8 cellular contexts compared by ENCODE assay signal in genomic region chr2:238061310-238062202, GRCh38. TPM values are rescaled to one million over a fixed set of nuclear protein-coding genes. Genes with fewer than 3 reads are reported as not detected.
DNase-seq lines count a peak whose midpoint lies in the region; ATAC-seq and TF ChIP-seq lines count a peak whose summit lies in the region.

No MANE protein-coding gene starts in this region.

- DNase-seq in A673 (ENCODE audit: low spot score) (peak; percentile 55), GM12864 (ENCODE audit: low read depth) (no peak), NCI-H526 (lab: John Stamatoyannopoulos, UW) (peak; percentile 57 to 80), foreskin keratinocyte (peak; percentile 19 to 26), ovary (peak in 4 of 5 donors; percentile 29 to 43 (median 38)), posterior vena cava (ENCODE audit: low spot score) (no peak)
- DNase-seq in activated T-cell treated with anti-CD3 and anti-CD28 coated beads, Interleukin-2, amount 50 U/mL, for 24 hours = no peak

- H3K27ac Mint-ChIP-seq in activated T-cell treated with anti-CD3 and anti-CD28 coated beads, Interleukin-2, amount 50 U/mL, for 24 hours = peak overlapping the region; percentile 92

- H3K4me3 Mint-ChIP-seq in activated T-cell treated with anti-CD3 and anti-CD28 coated beads, Interleukin-2, amount 50 U/mL, for 24 hours = peak overlapping the region; percentile 92

- intact Hi-C loops in A673 (cut with micrococcal nuclease; ENCODE audit: unreplicated experiment) (loop anchor here (10.0 kb wide), 1 partner anchor 207 kb away; the partner anchor contains the start of gene RAMP1), ovary (cut with DNase I) (loop anchor here in 1 of 4 donors (5.0 kb wide), 1 partner anchor 94 kb away; the partner anchor contains the start of gene UBE2F), posterior vena cava (cut with DNase I) (no loop called here)

- TF ChIP-seq CTCF in A673 (conservative IDR thresholded peaks at IDR 0.05; ENCODE audit: low read depth, low read length) (no peak), GM12864 (IDR thresholded peaks at IDR 0.05; ENCODE audit: low read depth, low read length, missing control alignments) (no peak), foreskin keratinocyte (conservative IDR thresholded peaks at IDR 0.05) (no peak), ovary (IDR thresholded peaks at IDR 0.05) (no peak)

- peak overlapping the region; percentile 73 for H3K27ac ChIP-seq in A673 (ENCODE audit: low read depth, low read length, poor library complexity, severe bottlenecking)
- peak overlapping the region; percentile 17 for H3K27ac ChIP-seq in foreskin keratinocyte
- peak overlapping the region in 1 of 2 donors; percentile 71 for H3K27ac ChIP-seq in ovary

- H3K36me3 ChIP-seq in A673 (ENCODE audit: insufficient read depth, low read length, poor library complexity, severe bottlenecking) = peaks cover 19% of the 10 kb centered on the region
- no peaks in the 10 kb centered on the region for H3K36me3 ChIP-seq in ovary

- H3K9me3 Mint-ChIP-seq in activated T-cell treated with anti-CD3 and anti-CD28 coated beads, Interleukin-2, amount 50 U/mL, for 24 hours = peaks cover 7% of the 10 kb centered on the region

- BruUV-seq in A673 (replicated peaks; lab: Mats Ljungman, UMichigan) = TSS peak; percentile 58

- ATAC-seq in HG02938 (IDR thresholded peaks at IDR 0.05; ENCODE audit: unreplicated experiment) (peak; percentile 32), foreskin keratinocyte (peak; percentile 11)

- H3K4me1 Mint-ChIP-seq in activated T-cell treated with anti-CD3 and anti-CD28 coated beads, Interleukin-2, amount 50 U/mL, for 24 hours (ENCODE audit: low read depth) = peaks cover 63% of the 10 kb centered on the region

- WGBS in ovary, 3 donors = 1 to 2% (median 1%) methylated on average over 30 of the region's 30 CpGs

- H3K4me1 ChIP-seq in A673 (ENCODE audit: insufficient read depth, low read length, poor library complexity, severe bottlenecking) = peaks cover 11% of the 10 kb centered on the region
- peaks cover 8% of the 10 kb centered on the region for H3K4me1 ChIP-seq in foreskin keratinocyte
- H3K4me1 ChIP-seq in ovary (ENCODE audit: insufficient read depth) = no peaks in the 10 kb centered on the region

- POLR2A ChIA-PET in A673 (lab: Charles Lee; ENCODE audit: low non-redundant PET) = no interaction called here

- CTCF ChIA-PET in A673 (lab: Charles Lee) = no interaction called here

- peaks cover 15% of the 10 kb centered on the region for H3K27me3 Mint-ChIP-seq in activated T-cell treated with anti-CD3 and anti-CD28 coated beads, Interleukin-2, amount 50 U/mL, for 24 hours

- no peaks in the 10 kb centered on the region for H3K27me3 ChIP-seq in A673 (replicated peaks; ENCODE audit: insufficient read depth, low read depth, low read length, poor library complexity)
- H3K27me3 ChIP-seq in foreskin keratinocyte = no peaks in the 10 kb centered on the region
- H3K27me3 ChIP-seq in ovary = no peaks in the 10 kb centered on the region

- H3K4me3 ChIP-seq in A673 (ENCODE audit: low read depth, low read length, poor library complexity, severe bottlenecking) (peak overlapping the region; percentile 85), GM12864 (ENCODE audit: low read depth, low read length) (peak overlapping the region; percentile 98), ovary (peak overlapping the region; percentile 88)

- TF ChIP-seq POLR2A in ovary (IDR thresholded peaks at IDR 0.05) = no peak

- peaks cover 56% of the 10 kb centered on the region for H3K36me3 Mint-ChIP-seq in activated T-cell treated with anti-CD3 and anti-CD28 coated beads, Interleukin-2, amount 50 U/mL, for 24 hours (ENCODE audit: low read depth)

- H3K9me3 ChIP-seq in A673 (ENCODE audit: low read depth, low read length, poor library complexity, severe bottlenecking) (no peaks in the 10 kb centered on the region), ovary (no peaks in the 10 kb centered on the region)

- no peak for TF ChIP-seq EP300 in ovary (IDR thresholded peaks at IDR 0.05)

RNA-seq across cellular contexts. Expression of gene SCLY, which starts 0.8 kb away (rescaled TPM):
- 69.9 and 72.4 TPM in 2 replicates for total RNA-seq in A673 (2021)
- total RNA-seq in foreskin keratinocyte = 23.5 and 24.6 TPM in 2 replicates
- polyA plus RNA-seq in foreskin keratinocyte = 21.6 and 27.8 TPM in 2 replicates
- total RNA-seq in ovary = 10 to 100 TPM in 5 of 7 donors, 1 to 10 TPM in 2; 7.3 to 17.5 (median 12.5) TPM
- polyA plus RNA-seq in ovary = 10 to 100 TPM in 1 of 2 donors, 1 to 10 TPM in 1; 7.6 to 18.0 TPM
- total RNA-seq in posterior vena cava = 10 to 100 TPM in 1 of 2 donors, 1 to 10 TPM in 1; 8.6 to 11.5 TPM

RNA-seq across cellular contexts. Expression of gene ESPNL, which starts 38.6 kb away (rescaled TPM):
- 0.30 and 0.72 TPM in 2 replicates for total RNA-seq in A673 (2021)
- 0.25 and 0.92 TPM in 2 replicates for total RNA-seq in foreskin keratinocyte
- 0.20 and 0.71 TPM in 2 replicates for polyA plus RNA-seq in foreskin keratinocyte
- total RNA-seq in ovary = 10 to 100 TPM in 1 of 7 donors, 1 to 10 TPM in 2, under 1 TPM in 4; 0.11 to 12.9 (median 0.61) TPM
- polyA plus RNA-seq in ovary = 1 to 10 TPM in 1 of 2 donors, under 1 TPM in 1; 0.15 to 1.2 TPM
- 1 to 10 TPM in 1 of 2 donors, under 1 TPM in 1; 0.24 to 3.0 TPM for total RNA-seq in posterior vena cava

Comparison
In these comparisons a context has a peak if more than half of its experiments do, and no peak if none do; other contexts are left out.
1. DNase-seq: peak in A673 (single experiment), NCI-H526 (2 of 2), foreskin keratinocyte (2 of 2) and ovary (4 of 5); none in GM12864 (single experiment), activated T-cell treated with anti-CD3 and anti-CD28 coated beads, Interleukin-2, amount 50 U/mL, for 24 hours (single experiment) and posterior vena cava (single experiment).
2. Peak in every context shown above with its lines, with median percentiles within 50 percentile points of each other: H3K4me3 ChIP-seq.